8 cellular contexts compared by ENCODE assay signal in the genomic region with DNA sequence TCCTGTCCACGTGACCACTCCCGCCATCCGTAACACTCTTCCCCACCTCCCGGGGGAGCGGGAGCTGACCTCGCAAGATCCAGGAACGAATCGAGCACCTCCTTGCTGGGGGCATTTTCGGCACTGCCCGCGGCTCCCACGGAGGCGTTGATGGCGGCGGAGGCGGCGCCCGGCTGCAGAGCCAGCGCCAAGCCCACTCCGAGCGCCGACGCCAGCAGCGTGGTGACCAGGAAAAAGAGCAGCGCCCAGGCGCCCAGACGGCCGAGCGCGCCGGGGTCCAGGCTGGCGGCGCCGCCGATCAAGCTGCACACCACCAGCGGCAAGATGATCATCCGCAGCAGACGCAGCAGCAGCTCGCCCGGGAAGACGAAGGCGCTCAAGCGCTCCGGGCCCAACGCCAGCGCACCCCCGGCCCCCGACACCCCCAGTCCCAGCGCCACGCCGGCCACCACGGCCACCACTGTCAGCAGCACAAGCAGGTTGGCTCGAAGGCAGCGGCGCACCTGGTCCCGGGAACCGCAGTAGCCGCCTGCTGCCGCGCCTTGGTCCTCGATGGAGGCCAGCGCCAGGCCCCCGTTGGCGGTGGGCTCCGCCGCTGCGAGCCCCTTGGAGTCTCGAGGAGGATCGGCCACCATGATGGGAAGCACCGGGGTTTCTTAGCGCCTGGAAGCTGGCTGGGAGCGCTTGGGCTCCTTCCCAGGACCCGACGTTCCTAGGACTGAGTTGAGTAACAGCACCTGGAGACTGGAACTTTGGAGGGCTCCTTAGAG. TPM values are rescaled to one million over a fixed set of nuclear protein-coding genes. Genes with fewer than 3 reads are reported as not detected.
DNase-seq lines count a peak whose midpoint lies in the region; ATAC-seq lines count a peak whose summit lies in the region.

No MANE protein-coding gene starts in this region.

- H2BK12ac ChIP-seq in mesenchymal stem cell (ENCODE audit: low read length in 2 of 2) = peak overlapping the region; percentile 15 to 62

- peaks cover 10% of the 10 kb centered on the region for H3K79me1 ChIP-seq in mesenchymal stem cell (replicated peaks; ENCODE audit: low read length, poor library complexity, severe bottlenecking)

- H2AFZ ChIP-seq in mesenchymal stem cell (ENCODE audit: low read depth, low read length) = no peak overlapping the region

- H3K27ac Mint-ChIP-seq in stimulated activated naive CD8-positive, alpha-beta T cell treated with anti-CD3 and anti-CD28 coated beads, Interleukin-15, amount 100 ng/mL, for 72 hours = peak overlapping the region; percentile 99

- no peak overlapping the region for H2BK5ac ChIP-seq in mesenchymal stem cell (ENCODE audit: low read depth, low read length, poor library complexity, severe bottlenecking)

- peak overlapping the region; percentile 93 to 98 for H3K4me3 Mint-ChIP-seq in stimulated activated naive CD8-positive, alpha-beta T cell treated with anti-CD3 and anti-CD28 coated beads, Interleukin-15, amount 100 ng/mL, for 72 hours

- peak overlapping the region; percentile 98 for H2BK15ac ChIP-seq in mesenchymal stem cell (ENCODE audit: low read depth, poor library complexity, severe bottlenecking)

- peak overlapping the region; percentile 71 for H3K27ac ChIP-seq in mesenchymal stem cell (ENCODE audit: low read length, poor library complexity, severe bottlenecking)

- H3K36me3 ChIP-seq in mesenchymal stem cell (ENCODE audit: control insufficient read depth in 1 of 2, insufficient read depth in 2 of 2, low read depth in 1 of 2, low read length in 2 of 2) = peaks cover 13 to 16% of the 10 kb centered on the region in 2 experiments

- under 1% methylated on average over 62 of the region's 74 CpGs for WGBS in mesenchymal stem cell

- peaks cover 64% of the 10 kb centered on the region for H3K4me1 Mint-ChIP-seq in stimulated activated naive CD8-positive, alpha-beta T cell treated with anti-CD3 and anti-CD28 coated beads, Interleukin-15, amount 100 ng/mL, for 72 hours

- peak overlapping the region; percentile 89 for H4K91ac ChIP-seq in mesenchymal stem cell (ENCODE audit: low read length)

- H3K27me3 ChIP-seq in mesenchymal stem cell (ENCODE audit: control insufficient read depth in 1 of 2, insufficient read depth in 1 of 2, low read length in 2 of 2) = no peaks in the 10 kb centered on the region

- peak overlapping the region in 1 of 2 experiments; percentile 98 for H3K14ac ChIP-seq in mesenchymal stem cell (ENCODE audit: low read length in 2 of 2)

- H3K9ac ChIP-seq in mesenchymal stem cell (ENCODE audit: low read length) = peak overlapping the region; percentile 98

- H3K27me3 Mint-ChIP-seq in stimulated activated naive CD8-positive, alpha-beta T cell treated with anti-CD3 and anti-CD28 coated beads, Interleukin-15, amount 100 ng/mL, for 72 hours = no peaks in the 10 kb centered on the region

- H3K4me2 ChIP-seq in mesenchymal stem cell (ENCODE audit: low read length, poor library complexity, severe bottlenecking) = peak overlapping the region; percentile 95

- no peaks in the 10 kb centered on the region for H3K9me3 Mint-ChIP-seq in stimulated activated naive CD8-positive, alpha-beta T cell treated with anti-CD3 and anti-CD28 coated beads, Interleukin-15, amount 100 ng/mL, for 72 hours

- no peak for ATAC-seq in stimulated activated naive CD8-positive, alpha-beta T cell treated with anti-CD3 and anti-CD28 coated beads, Interleukin-15, amount 100 ng/mL, for 72 hours
- ATAC-seq in HG03571 (IDR thresholded peaks at IDR 0.05; ENCODE audit: unreplicated experiment) (no peak), GM19328 (IDR thresholded peaks at IDR 0.05; ENCODE audit: unreplicated experiment) (no peak)

- peak overlapping the region; percentile 27 for H4K8ac ChIP-seq in mesenchymal stem cell (ENCODE audit: low read length)

- DNase-seq in Daoy (ENCODE audit: low read depth) = peak; percentile 85
- DNase-seq in M059J (ENCODE audit: low read depth) = peak; percentile 83
- DNase-seq in activated CD4-positive, alpha-beta T cell treated with anti-CD3 and anti-CD28 coated beads for 4 hours = peak; percentile 43 to 45
- DNase-seq in effector CD8-positive, alpha-beta T cell (lab: John Stamatoyannopoulos, UW) = peak; percentile 6
- DNase-seq in mesenchymal stem cell = peak; percentile 79
- DNase-seq in stimulated activated naive CD8-positive, alpha-beta T cell treated with anti-CD3 and anti-CD28 coated beads, Interleukin-15, amount 100 ng/mL, for 72 hours = peak; percentile 58 to 62

- no peak overlapping the region for H2BK120ac ChIP-seq in mesenchymal stem cell (ENCODE audit: low read depth, low read length)

- no peaks in the 10 kb centered on the region for H3K9me3 ChIP-seq in mesenchymal stem cell (ENCODE audit: control insufficient read depth, low read length)

- H3K23ac ChIP-seq in mesenchymal stem cell (ENCODE audit: low read length in 2 of 2) = peak overlapping the region; percentile 83 to 91

- H3K4ac ChIP-seq in mesenchymal stem cell (ENCODE audit: low read depth in 1 of 2, low read length in 2 of 2) = peak overlapping the region; percentile 64 to 97

- H3K4me1 ChIP-seq in mesenchymal stem cell (ENCODE audit: control insufficient read depth, insufficient read depth, low read depth, low read length) = peaks cover 39% of the 10 kb centered on the region

- no peak overlapping the region for H2AK5ac ChIP-seq in mesenchymal stem cell (ENCODE audit: low read length, severe bottlenecking)

- H3K18ac ChIP-seq in mesenchymal stem cell (ENCODE audit: low read depth in 1 of 2, low read length in 2 of 2) = peak overlapping the region; percentile 92 to 96

- H3K4me3 ChIP-seq in mesenchymal stem cell (ENCODE audit: insufficient read depth in 1 of 2, low read depth in 1 of 2, low read length in 2 of 2) = peak overlapping the region; percentile 83 to 97

RNA-seq across cellular contexts. Expression of a gene that starts 0.9 kb away (rescaled TPM):
- total RNA-seq in Daoy (2014; rRNA removed; shearing (Covaris generic)) = 117 and 141 TPM in 2 replicates
- 89.0 and 173 TPM in 2 replicates for total RNA-seq in M059J (2014; rRNA removed; shearing (Covaris generic))
- polyA plus RNA-seq in mesenchymal stem cell (2013, experiment 1 of 2) = 164 TPM
- 163 TPM for polyA plus RNA-seq in mesenchymal stem cell (2013, experiment 2 of 2)

RNA-seq across cellular contexts. Expression of a gene that starts 41.3 kb away (rescaled TPM):
- 67.1 and 106 TPM in 2 replicates for total RNA-seq in Daoy (2014; rRNA removed; shearing (Covaris generic))
- 44.7 and 78.1 TPM in 2 replicates for total RNA-seq in M059J (2014; rRNA removed; shearing (Covaris generic))
- 56.4 TPM for polyA plus RNA-seq in mesenchymal stem cell (2013, experiment 1 of 2)
- polyA plus RNA-seq in mesenchymal stem cell (2013, experiment 2 of 2) = 56.1 TPM

RNA-seq across cellular contexts. Expression of a gene that starts 41.7 kb away (rescaled TPM):
- total RNA-seq in Daoy (2014; rRNA removed; shearing (Covaris generic)) = 20.0 and 23.1 TPM in 2 replicates
- total RNA-seq in M059J (2014; rRNA removed; shearing (Covaris generic)) = 13.1 and 28.4 TPM in 2 replicates
- polyA plus RNA-seq in mesenchymal stem cell (2013, experiment 1 of 2) = 24.9 TPM
- polyA plus RNA-seq in mesenchymal stem cell (2013, experiment 2 of 2) = 24.4 TPM

Comparison
In these comparisons a context has a peak if more than half of its experiments do, and no peak if none do; other contexts are left out.
1. DNase-seq: peak in every context shown above with its lines; median percentile 85 in Daoy; 83 in M059J; 79 in mesenchymal stem cell; 60 in stimulated activated naive CD8-positive, alpha-beta T cell treated with anti-CD3 and anti-CD28 coated beads, Interleukin-15, amount 100 ng/mL, for 72 hours; 44 in activated CD4-positive, alpha-beta T cell treated with anti-CD3 and anti-CD28 coated beads for 4 hours; 6 in effector CD8-positive, alpha-beta T cell.